8 cellular contexts compared by ENCODE assay signal in genomic region chr20:32945710-32946221, GRCh38. TPM values are rescaled to one million over a fixed set of nuclear protein-coding genes. Genes with fewer than 3 reads are reported as not detected.
DNase-seq lines count a peak whose midpoint lies in the region; ATAC-seq, FAIRE-seq and TF ChIP-seq lines count a peak whose summit lies in the region.

No MANE protein-coding gene starts in this region.

- no peak overlapping the region for H4K5ac ChIP-seq in mesendoderm (ENCODE audit: low read length)

- TF ChIP-seq CTCF in heart right ventricle (IDR thresholded peaks at IDR 0.05) = peak in 7 of 9 donors; percentile 29 to 50 (median 38)
- peak; percentile 56 for TF ChIP-seq CTCF in astrocyte (IDR thresholded peaks at IDR 0.05; ENCODE audit: insufficient read depth, low read depth, low read length)
- TF ChIP-seq CTCF in body of pancreas (IDR thresholded peaks at IDR 0.05) = peak in 1 of 7 experiments; percentile 11

- H4K20me1 ChIP-seq in astrocyte (ENCODE audit: insufficient read depth, low read length) = no peaks in the 10 kb centered on the region

- H2BK15ac ChIP-seq in mesendoderm (replicated peaks; ENCODE audit: low read depth) = peak overlapping the region; percentile 57

- H3K27me3 Mint-ChIP-seq in astrocyte (ENCODE audit: low read depth, unreplicated experiment) = peaks cover 30% of the 10 kb centered on the region

- H3K27me3 ChIP-seq in heart right ventricle (peaks cover 0 to 12% (median 0%) of the 10 kb centered on the region in 7 donors), astrocyte (ENCODE audit: insufficient read depth, low read length) (no peaks in the 10 kb centered on the region), mesendoderm (ENCODE audit: insufficient read depth, low read length, poor library complexity) (no peaks in the 10 kb centered on the region), body of pancreas (no peaks in the 10 kb centered on the region)

- 49 to 60% methylated on average over 4 of the region's 4 CpGs for WGBS in heart right ventricle, 2 donors
- WGBS in mesendoderm (ENCODE audit: extremely low coverage, insufficient coverage, low lambda C conversion rate) = no CpG with 5 or more reads among the region's 4 CpGs
- 48 to 76% methylated on average over 4 of the region's 4 CpGs for WGBS in body of pancreas, 2 donors

- H3K4me3 Mint-ChIP-seq in astrocyte (ENCODE audit: unreplicated experiment) = no peak overlapping the region

- H3K27ac Mint-ChIP-seq in astrocyte (ENCODE audit: unreplicated experiment) = no peak overlapping the region

- H3K4me2 ChIP-seq in astrocyte (ENCODE audit: low read length) (no peak overlapping the region), mesendoderm (ENCODE audit: low read length) (no peak overlapping the region)

- FAIRE-seq in astrocyte (lab: Jason Lieb, UNC) = no peak

- ATAC-seq in heart right ventricle = no peak
- no peak for ATAC-seq in left cardiac atrium
- ATAC-seq in GM21381 (IDR thresholded peaks at IDR 0.05; ENCODE audit: unreplicated experiment) = no peak
- no peak for ATAC-seq in body of pancreas

- H3K4me1 ChIP-seq in heart right ventricle = no peaks in the 10 kb centered on the region
- no peaks in the 10 kb centered on the region for H3K4me1 ChIP-seq in astrocyte (ENCODE audit: insufficient read depth, low read length)
- peaks cover 5% of the 10 kb centered on the region for H3K4me1 ChIP-seq in mesendoderm (ENCODE audit: control insufficient read depth, low read depth, low read length)
- no peaks in the 10 kb centered on the region for H3K4me1 ChIP-seq in body of pancreas

- no peak overlapping the region for H2AFZ ChIP-seq in astrocyte (ENCODE audit: low read depth, low read length)

- H3K18ac ChIP-seq in mesendoderm (ENCODE audit: low read length) = peak overlapping the region; percentile 97

- H2AK5ac ChIP-seq in mesendoderm (ENCODE audit: low read length) = no peak overlapping the region

- no peak for DNase-seq in heart right ventricle
- no peak for DNase-seq in left cardiac atrium
- peak; percentile 12 for DNase-seq in NCI-H526 treated with DMSO at 0.1 percent for 48 hours (lab: John Stamatoyannopoulos, UW)
- no peak for DNase-seq in astrocyte (ENCODE audit: low read depth)
- peak; percentile 76 for DNase-seq in mesendoderm
- no peak for DNase-seq in mucosa of gallbladder (ENCODE audit: low spot score)
- DNase-seq in body of pancreas = no peak

- H4K8ac ChIP-seq in mesendoderm (ENCODE audit: low read depth, low read length) = peak overlapping the region; percentile 86

- no peak for TF ChIP-seq POLR2A in body of pancreas (IDR thresholded peaks at IDR 0.05)

- no peaks in the 10 kb centered on the region for H3K36me3 Mint-ChIP-seq in astrocyte (ENCODE audit: low read depth, unreplicated experiment)

- peaks cover 0 to 22% (median 0%) of the 10 kb centered on the region in 11 donors for H3K9me3 ChIP-seq in heart right ventricle
- H3K9me3 ChIP-seq in astrocyte (ENCODE audit: insufficient read depth, low read depth, low read length) = no peaks in the 10 kb centered on the region
- no peaks in the 10 kb centered on the region for H3K9me3 ChIP-seq in body of pancreas

- peak overlapping the region; percentile 76 for H3K56ac ChIP-seq in mesendoderm (ENCODE audit: low read length)

- H3K23ac ChIP-seq in mesendoderm (ENCODE audit: low read length) = no peak overlapping the region

- no peak overlapping the region for H3K27ac ChIP-seq in heart right ventricle
- H3K27ac ChIP-seq in astrocyte (ENCODE audit: low read depth, low read length) = no peak overlapping the region
- peak overlapping the region; percentile 18 for H3K27ac ChIP-seq in mesendoderm (ENCODE audit: low read depth, low read length)
- no peak overlapping the region for H3K27ac ChIP-seq in body of pancreas

- peak overlapping the region; percentile 81 for H3K4ac ChIP-seq in mesendoderm (ENCODE audit: low read depth, low read length)

- H2BK120ac ChIP-seq in mesendoderm (ENCODE audit: low read depth, low read length) = peak overlapping the region; percentile 100

- H3K4me1 Mint-ChIP-seq in astrocyte (ENCODE audit: low read depth, unreplicated experiment) = peaks cover 4% of the 10 kb centered on the region

- intact Hi-C loops in heart right ventricle (cut with DNase I) = no loop called here
- intact Hi-C loops in left cardiac atrium (cut with DNase I) = no loop called here
- intact Hi-C loops in body of pancreas (cut with DNase I) = no loop called here

- H2BK5ac ChIP-seq in mesendoderm (ENCODE audit: low read length) = peak overlapping the region; percentile 58

- H3K4me3 ChIP-seq in heart right ventricle (no peak overlapping the region), astrocyte (ENCODE audit: insufficient read depth, low read depth, low read length) (no peak overlapping the region), mesendoderm (ENCODE audit: low read length) (no peak overlapping the region), body of pancreas (no peak overlapping the region)

- no peaks in the 10 kb centered on the region for H3K9me3 Mint-ChIP-seq in astrocyte (ENCODE audit: unreplicated experiment)

- H3K79me2 ChIP-seq in astrocyte (ENCODE audit: insufficient read depth, low read length) (no peaks in the 10 kb centered on the region), mesendoderm (ENCODE audit: control insufficient read depth, insufficient read depth, low read length) (no peaks in the 10 kb centered on the region)

- H3K36me3 ChIP-seq in heart right ventricle (no peaks in the 10 kb centered on the region), astrocyte (ENCODE audit: insufficient read depth, low read length) (no peaks in the 10 kb centered on the region), mesendoderm (ENCODE audit: control insufficient read depth, insufficient read depth, low read length) (no peaks in the 10 kb centered on the region), body of pancreas (replicated peaks in 1 of 2; ENCODE audit: insufficient read depth in 1 of 2, low read depth in 2 of 2) (no peaks in the 10 kb centered on the region)

- H3K79me1 ChIP-seq in mesendoderm (ENCODE audit: low read length) = no peaks in the 10 kb centered on the region

- H3K9ac ChIP-seq in astrocyte (ENCODE audit: low read length) (no peak overlapping the region), mesendoderm (ENCODE audit: low read length) (peak overlapping the region; percentile 41)

RNA-seq across cellular contexts. Expression of gene SUN5, which starts 58.5 kb away (rescaled TPM):
- not detected for total RNA-seq in heart right ventricle
- polyA plus RNA-seq in heart right ventricle = not detected
- total RNA-seq in left cardiac atrium = not detected
- not detected in 2 replicates for total RNA-seq in astrocyte
- not detected for polyA plus RNA-seq in mesendoderm (2013, experiment 1 of 2)
- not detected for polyA plus RNA-seq in mesendoderm (2013, experiment 2 of 2)
- total RNA-seq in mucosa of gallbladder = not detected
- total RNA-seq in body of pancreas = not detected

Comparison
In these comparisons a context has a peak if more than half of its experiments do, and no peak if none do; other contexts are left out.
1. DNase-seq: peak in NCI-H526 treated with DMSO at 0.1 percent for 48 hours (single experiment) and mesendoderm (single experiment); none in heart right ventricle (0 of 2), left cardiac atrium (single experiment), astrocyte (single experiment), mucosa of gallbladder (single experiment) and body of pancreas (0 of 4).